In genomic region chr1:225875044-225875822, GRCh38 we compare ENCODE assay signal across 13 cellular contexts. TPM values are rescaled to one million over a fixed set of nuclear protein-coding genes. Genes with fewer than 3 reads are reported as not detected.
DNase-seq lines count a peak whose midpoint lies in the region; ATAC-seq and TF ChIP-seq lines count a peak whose summit lies in the region.
"Had no signal": no experiment of that assay in that cellular context is flagged by ENCODE, and none has a peak within 500 bp of the region (broad histone marks: within the 10 kb centered on the region; RNA-seq: fewer than 3 reads in every experiment).

No MANE protein-coding gene starts in this region.

- TF ChIP-seq CTCF in RWPE2 (IDR thresholded peaks at IDR 0.05; ENCODE audit: poor library complexity, severe bottlenecking), result no peak

- in situ Hi-C loops in HAP-1 (cut with MboI; ENCODE audit: low sequenced_read_pairs), result no loop called here

- peak overlapping the region; percentile 71 for H3K27ac Mint-ChIP-seq in activated naive CD4-positive, alpha-beta T cell treated with anti-CD3 and anti-CD28 coated beads, Interleukin-2, amount 50 U/mL, for 24 hours
- no peak overlapping the region for H3K27ac Mint-ChIP-seq in activated naive CD4-positive, alpha-beta T cell treated with anti-CD3 and anti-CD28 coated beads, Interleukin-2, amount 10 ng/mL, durations not matched to agents 7 days and 5 days
- H3K27ac Mint-ChIP-seq: B cell; T-helper 2 cell treated with Interferon-gamma antibody and Interleukin-4, amounts not matched to agents 5 μg/mL and 100 μg/mL, for 36 hours had no signal

- peaks cover 80% of the 10 kb centered on the region for H3K4me1 Mint-ChIP-seq in activated naive CD4-positive, alpha-beta T cell treated with anti-CD3 and anti-CD28 coated beads, Interleukin-2, amount 50 U/mL, for 24 hours
- H3K4me1 Mint-ChIP-seq in activated naive CD4-positive, alpha-beta T cell treated with anti-CD3 and anti-CD28 coated beads, Interleukin-2, amount 10 ng/mL, durations not matched to agents 7 days and 5 days, result peaks cover 82% of the 10 kb centered on the region

- H3K4me3 Mint-ChIP-seq in activated naive CD4-positive, alpha-beta T cell treated with anti-CD3 and anti-CD28 coated beads, Interleukin-2, amount 50 U/mL, for 24 hours, result no peak overlapping the region
- H3K4me3 Mint-ChIP-seq in activated naive CD4-positive, alpha-beta T cell treated with anti-CD3 and anti-CD28 coated beads, Interleukin-2, amount 10 ng/mL, durations not matched to agents 7 days and 5 days, result no peak overlapping the region
- H3K4me3 Mint-ChIP-seq: B cell; T-helper 2 cell treated with Interferon-gamma antibody and Interleukin-4, amounts not matched to agents 5 μg/mL and 100 μg/mL, for 36 hours had no signal

- H3K27ac ChIP-seq in RWPE2 (ENCODE audit: poor library complexity, severe bottlenecking) (no peak overlapping the region), urinary bladder (ENCODE audit: low read depth) (peak overlapping the region; percentile 23), SJCRH30 (no peak overlapping the region)
- H3K27ac ChIP-seq: left ventricle myocardium inferior had no signal

- 84% methylated on average over 12 of the region's 12 CpGs for WGBS in urinary bladder

- ATAC-seq in RWPE2 (ENCODE audit: low read depth), result peak; percentile 93

- no peaks in the 10 kb centered on the region for H3K9me3 Mint-ChIP-seq in activated naive CD4-positive, alpha-beta T cell treated with anti-CD3 and anti-CD28 coated beads, Interleukin-2, amount 50 U/mL, for 24 hours
- no peaks in the 10 kb centered on the region for H3K9me3 Mint-ChIP-seq in activated naive CD4-positive, alpha-beta T cell treated with anti-CD3 and anti-CD28 coated beads, Interleukin-2, amount 10 ng/mL, durations not matched to agents 7 days and 5 days
- H3K9me3 Mint-ChIP-seq: T-helper 2 cell treated with Interferon-gamma antibody and Interleukin-4, amounts not matched to agents 5 μg/mL and 100 μg/mL, for 36 hours had no signal

- no peaks in the 10 kb centered on the region for H3K9me3 ChIP-seq in RWPE2 (ENCODE audit: severe bottlenecking)
- H3K9me3 ChIP-seq in SJCRH30 (replicated peaks), result no peaks in the 10 kb centered on the region
- H3K9me3 ChIP-seq in HAP-1, result no peaks in the 10 kb centered on the region
- H3K9me3 ChIP-seq: left ventricle myocardium inferior had no signal

- 0 out of 2 replicates have a peak, but pooled peaks cover 3% of the 10 kb centered on the region for H3K36me3 ChIP-seq in RWPE2 (ENCODE audit: low read depth)
- H3K36me3 ChIP-seq in urinary bladder (ENCODE audit: insufficient read depth), result no peaks in the 10 kb centered on the region
- no peaks in the 10 kb centered on the region for H3K36me3 ChIP-seq in SJCRH30
- peaks cover 22% of the 10 kb centered on the region for H3K36me3 ChIP-seq in HAP-1 (replicated peaks)

- DNase-seq in activated naive CD4-positive, alpha-beta T cell treated with anti-CD3 and anti-CD28 coated beads, Interleukin-2, amount 10 ng/mL, durations not matched to agents 7 days and 5 days, result no peak
- no peak for DNase-seq in RWPE2 (ENCODE audit: low spot score)
- peak; percentile 29 for DNase-seq in kidney glomerular epithelial cell (lab: John Stamatoyannopoulos, UW)
- DNase-seq in SJCRH30, result no peak
- no peak for DNase-seq in HAP-1 (ENCODE audit: low spot score in 2 of 2)
- DNase-seq in anterior cingulate cortex (lab: John Stamatoyannopoulos, UW), result no peak
- DNase-seq: activated effector memory CD4-positive, alpha-beta T cell treated with anti-CD3 and anti-CD28 coated beads, Interleukin-2, amount 50 U/mL, for 16 hours; left ventricle myocardium inferior had no signal

- H3K27me3 ChIP-seq in RWPE2 (ENCODE audit: insufficient read depth, poor library complexity, severe bottlenecking), result no peaks in the 10 kb centered on the region
- no peaks in the 10 kb centered on the region for H3K27me3 ChIP-seq in SJCRH30
- no peaks in the 10 kb centered on the region for H3K27me3 ChIP-seq in HAP-1 (ENCODE audit: low read depth)

- CTCF ChIA-PET in activated naive CD4-positive, alpha-beta T cell treated with anti-CD3 and anti-CD28 coated beads, Interleukin-2, amount 10 ng/mL, durations not matched to agents 7 days and 5 days (lab: Charles Lee), result interaction anchor here (1.6 kb wide), 1 partner anchor 16 kb away, joined by 3 read pairs; no protein-coding TSS in a partner anchor

- no peaks in the 10 kb centered on the region for H3K27me3 Mint-ChIP-seq in activated naive CD4-positive, alpha-beta T cell treated with anti-CD3 and anti-CD28 coated beads, Interleukin-2, amount 50 U/mL, for 24 hours
- no peaks in the 10 kb centered on the region for H3K27me3 Mint-ChIP-seq in activated naive CD4-positive, alpha-beta T cell treated with anti-CD3 and anti-CD28 coated beads, Interleukin-2, amount 10 ng/mL, durations not matched to agents 7 days and 5 days
- H3K27me3 Mint-ChIP-seq: B cell had no signal

- H3K4me3 ChIP-seq in RWPE2 (ENCODE audit: severe bottlenecking) (no peak overlapping the region), urinary bladder (ENCODE audit: low read depth, low read length) (no peak overlapping the region), SJCRH30 (no peak overlapping the region), HAP-1 (no peak overlapping the region)
- H3K4me3 ChIP-seq: left ventricle myocardium inferior, skin epidermis had no signal

- peaks cover 3% of the 10 kb centered on the region for H3K36me3 Mint-ChIP-seq in activated naive CD4-positive, alpha-beta T cell treated with anti-CD3 and anti-CD28 coated beads, Interleukin-2, amount 50 U/mL, for 24 hours
- H3K36me3 Mint-ChIP-seq in activated naive CD4-positive, alpha-beta T cell treated with anti-CD3 and anti-CD28 coated beads, Interleukin-2, amount 10 ng/mL, durations not matched to agents 7 days and 5 days, result peaks cover 77% of the 10 kb centered on the region

- H3K4me1 ChIP-seq in RWPE2 (ENCODE audit: insufficient read depth, poor library complexity, severe bottlenecking) (peaks cover 2% of the 10 kb centered on the region), urinary bladder (ENCODE audit: insufficient read depth) (no peaks in the 10 kb centered on the region), SJCRH30 (peaks cover 37% of the 10 kb centered on the region), HAP-1 (peaks cover under 1% of the 10 kb centered on the region)

RNA-seq across cellular contexts. Expression of gene TMEM63A, which starts 6.9 kb away (rescaled TPM):
- total RNA-seq in urinary bladder, result 53.7 TPM
- polyA plus RNA-seq in urinary bladder, result 28.1 TPM
- total RNA-seq in SJCRH30 (2014; rRNA removed; shearing (Covaris generic)), result 13.5 and 20.4 TPM in 2 replicates

RNA-seq across cellular contexts. Expression of gene LEFTY1, which starts 13.7 kb away (rescaled TPM):
- 0.79 TPM for total RNA-seq in urinary bladder
- 0.35 TPM for polyA plus RNA-seq in urinary bladder
- 16.7 and 19.4 TPM in 2 replicates for total RNA-seq in SJCRH30 (2014; rRNA removed; shearing (Covaris generic))
- total RNA-seq: B cell had no signal

RNA-seq across cellular contexts. Expression of gene PYCR2, which starts 48.8 kb away (rescaled TPM):
- 19.5 TPM for total RNA-seq in urinary bladder
- polyA plus RNA-seq in urinary bladder, result 100 TPM
- total RNA-seq in SJCRH30 (2014; rRNA removed; shearing (Covaris generic)), result 46.0 and 51.1 TPM in 2 replicates
